ENCODE assay signal across 30 cellular contexts in the genomic region with DNA sequence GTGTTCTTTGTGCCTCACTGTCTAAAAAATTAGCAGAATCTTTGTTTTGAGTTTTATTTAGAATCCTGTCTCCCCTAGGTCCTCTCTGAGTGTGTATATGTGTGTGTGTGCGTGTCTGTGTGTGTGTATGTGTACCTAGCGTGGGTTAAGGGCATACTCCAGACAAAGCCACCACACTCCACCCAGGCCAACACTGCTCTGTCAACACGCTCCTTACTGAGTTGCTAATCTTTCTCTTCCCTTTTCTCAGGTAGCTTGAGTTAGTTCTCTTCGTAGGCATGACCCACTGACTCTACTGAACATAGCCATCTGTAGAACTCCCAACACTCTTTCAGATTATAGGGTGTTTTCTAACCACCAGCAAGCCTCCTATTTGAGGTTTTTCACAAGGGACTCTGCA.
"Had no signal": no experiment of that assay in that cellular context is flagged by ENCODE, and none has a peak within 500 bp of the region (broad histone marks: within the 10 kb centered on the region; RNA-seq: fewer than 3 reads in every experiment).

No MANE protein-coding gene starts in this region.

- ATAC-seq: PC-3 had no signal

- H3K27ac ChIP-seq: Peyer's patch, SJSA1 had no signal

- H3K4me3 ChIP-seq: MG63, Peyer's patch, SJSA1 had no signal

- DNase-seq: MG63, NCI-H1048, NCI-H1092 treated with DMSO at 0.1 percent for 48 hours, NCI-H1105 treated with DMSO at 0.1 percent for 48 hours, NCI-H1417, NCI-H1436, NCI-H146, NCI-H1694, NCI-H187, NCI-H1930, NCI-H2029 treated with DMSO at 0.1 percent for 48 hours, NCI-H2081 treated with DMSO at 0.1 percent for 48 hours, NCI-H2107, NCI-H2171, NCI-H226, NCI-H446 treated with DMSO at 0.1 percent for 48 hours, NCI-H510A, NCI-H524, NCI-H526, NCI-H69, NCI-H748 treated with DMSO at 0.1 percent for 48 hours, NCI-H82, PC-3, Peyer's patch, Right ventricle myocardium superior, RPMI8226, SHP77 treated with DMSO at 0.1 percent for 48 hours, SK-N-SH, SW 1271 had no signal

- H3K9me3 ChIP-seq: MG63, Peyer's patch, SJSA1, SK-N-SH had no signal

- H3K4me1 ChIP-seq: Peyer's patch, SJSA1 had no signal

- H3K36me3 ChIP-seq: MG63, Peyer's patch, SJSA1 had no signal

- H3K27me3 ChIP-seq: MG63, Peyer's patch had no signal
